1 cellular context compared by ENCODE assay signal in the genomic region with DNA sequence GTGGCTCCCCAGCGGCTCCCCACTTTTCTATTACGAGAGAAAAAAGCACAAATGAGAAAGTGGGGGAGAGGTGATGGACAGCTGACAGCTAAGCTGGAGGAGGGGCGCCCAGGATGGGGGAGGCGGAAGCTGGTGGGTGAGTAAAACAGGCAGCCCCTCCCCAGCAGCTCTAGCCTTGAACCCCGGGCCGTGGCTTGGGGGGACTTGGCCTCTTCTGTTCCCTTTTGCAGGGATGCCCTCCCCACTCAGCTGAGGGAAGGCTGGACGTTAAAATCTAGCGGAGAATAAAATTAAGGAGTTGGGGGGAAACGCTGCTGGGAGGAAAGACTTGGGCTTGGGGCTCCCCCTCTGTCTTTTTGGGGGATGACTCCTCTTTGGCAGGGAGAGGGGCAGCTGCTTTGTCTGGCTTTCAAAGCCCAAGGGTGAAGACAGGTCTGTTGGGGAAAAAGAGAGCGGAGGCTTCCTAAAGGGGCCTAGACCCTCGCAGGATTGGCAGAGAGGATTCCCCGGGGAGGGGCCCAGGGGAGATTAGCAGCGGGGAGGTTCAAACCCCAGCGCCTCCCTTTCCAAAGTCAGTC.
TF ChIP-seq lines count a peak whose summit lies in the region.

No MANE protein-coding gene starts in this region.

TF ChIP-seq in HepG2, 621 proteins besides CTCF, POLR2A, EP300 and RAD21 (continued from another document):
- TF ChIP-seq CENPT (CRISPR knock-in tag; IDR thresholded peaks at IDR 0.05; ENCODE audit: low read depth) (no peak), ONECUT2 (CRISPR knock-in tag; IDR thresholded peaks at IDR 0.05) (no peak)
TF ChIP-seq in HepG2: peak in this region for 16.
